Comparison of ENCODE assay signal across 8 cellular contexts in genomic region chr4:132759199-132759780, GRCh38.
"Had no signal": no experiment of that assay in that cellular context is flagged by ENCODE, and none has a peak within 500 bp of the region (broad histone marks: within the 10 kb centered on the region; RNA-seq: fewer than 3 reads in every experiment).

No MANE protein-coding gene starts in this region.

- DNase-seq: GM23248, GOT3, H9, HCEC 1CT, KG1 had no signal

- H3K4me3 ChIP-seq: GM23248 had no signal

- H3K4me3 Mint-ChIP-seq: H9, IgD-negative memory B cell had no signal

- H3K9me3 Mint-ChIP-seq: H9, IgD-negative memory B cell had no signal

- H3K4me1 Mint-ChIP-seq: H9, IgD-negative memory B cell had no signal

- H3K27me3 Mint-ChIP-seq: IgD-negative memory B cell had no signal

- H3K36me3 Mint-ChIP-seq: IgD-negative memory B cell had no signal

- H3K27ac ChIP-seq: GM23248, HL-60 had no signal

- H3K27ac Mint-ChIP-seq: H9, IgD-negative memory B cell had no signal

- H3K9ac ChIP-seq: GM23248 had no signal

- H2AFZ ChIP-seq: GM23248 had no signal

- FAIRE-seq: H54 had no signal
